8 cellular contexts compared by ENCODE assay signal in genomic region chr19:49590971-49591730, GRCh38. TPM values are rescaled to one million over a fixed set of nuclear protein-coding genes. Genes with fewer than 3 reads are reported as not detected.
DNase-seq lines count a peak whose midpoint lies in the region; ATAC-seq and TF ChIP-seq lines count a peak whose summit lies in the region.

Gene PRR12, plus strand, starts transcription at chr19:49591182. Its CDS starts 473 bp downstream, at chr19:49591655.

- peaks cover 5% of the 10 kb centered on the region; the same call in 1 of the 2 replicates for H3K4me1 ChIP-seq in HUES64 (ENCODE audit: insufficient read depth, low read length)
- H3K4me1 ChIP-seq in OCI-LY7 (ENCODE audit: insufficient read depth, low read length, poor library complexity, severe bottlenecking) = peaks cover 13% of the 10 kb centered on the region

- peaks cover 36% of the 10 kb centered on the region for H3K4me1 Mint-ChIP-seq in Calu3 (ENCODE audit: low read depth, unreplicated experiment)
- H3K4me1 Mint-ChIP-seq in stimulated activated memory B cell treated with anti-CD40 and anti-IgM and Interleukin-4, amounts not matched to agents 10 μg/mL and 1 μg/mL and 100 μg/mL, for 72 hours = peaks cover 36% of the 10 kb centered on the region

- H3K79me2 ChIP-seq in OCI-LY7 (ENCODE audit: insufficient read depth, low read depth, low read length) = peaks cover 25% of the 10 kb centered on the region

- peak within 1 kb of the TSS; percentile 88 for H3K4me3 Mint-ChIP-seq in Calu3 (ENCODE audit: low read depth, unreplicated experiment)
- peak within 1 kb of the TSS; percentile 73 for H3K4me3 Mint-ChIP-seq in stimulated activated memory B cell treated with anti-CD40 and anti-IgM and Interleukin-4, amounts not matched to agents 10 μg/mL and 1 μg/mL and 100 μg/mL, for 72 hours

- H4K20me1 ChIP-seq in OCI-LY7 (ENCODE audit: insufficient read depth, low read length) = peaks cover 8% of the 10 kb centered on the region; the same call in 1 of the 2 replicates

- H3K27me3 ChIP-seq in HUES64 (ENCODE audit: insufficient read depth, low read length) = no peaks in the 10 kb centered on the region

- H3K36me3 Mint-ChIP-seq in Calu3 (ENCODE audit: insufficient read depth, unreplicated experiment) = peaks cover 79% of the 10 kb centered on the region
- peaks cover 19% of the 10 kb centered on the region for H3K36me3 Mint-ChIP-seq in stimulated activated memory B cell treated with anti-CD40 and anti-IgM and Interleukin-4, amounts not matched to agents 10 μg/mL and 1 μg/mL and 100 μg/mL, for 72 hours

- WGBS in HUES64 = 0% methylated on average over 36 of the region's 66 CpGs

- no peak within 1 kb of the TSS for H2AFZ ChIP-seq in OCI-LY7 (ENCODE audit: low read length)

- DNase-seq in Calu3 (peak; percentile 70), OCI-LY7 (ENCODE audit: low spot score) (peak; percentile 83), epithelial cell of prostate (ENCODE audit: low read depth, low spot score) (no peak), midbrain (lab: John Stamatoyannopoulos, UW) (peak; percentile 75)
- DNase-seq in activated T-cell treated with anti-CD3 and anti-CD28 coated beads, Interleukin-2, amount 50 U/mL, for 1 hour = peak; percentile 79

- H3K27ac Mint-ChIP-seq in Calu3 (ENCODE audit: unreplicated experiment) = peak within 1 kb of the TSS; percentile 89
- peak within 1 kb of the TSS; percentile 89 for H3K27ac Mint-ChIP-seq in stimulated activated memory B cell treated with anti-CD40 and anti-IgM and Interleukin-4, amounts not matched to agents 10 μg/mL and 1 μg/mL and 100 μg/mL, for 72 hours

- peaks cover 19% of the 10 kb centered on the region for H3K36me3 ChIP-seq in HUES64 (ENCODE audit: insufficient read depth, low read length)
- peaks cover 27% of the 10 kb centered on the region for H3K36me3 ChIP-seq in OCI-LY7 (ENCODE audit: insufficient read depth, low read length)

- no peaks in the 10 kb centered on the region for H3K9me3 Mint-ChIP-seq in Calu3 (ENCODE audit: low read depth, unreplicated experiment)
- H3K9me3 Mint-ChIP-seq in stimulated activated memory B cell treated with anti-CD40 and anti-IgM and Interleukin-4, amounts not matched to agents 10 μg/mL and 1 μg/mL and 100 μg/mL, for 72 hours = no peaks in the 10 kb centered on the region

- H3K9me3 ChIP-seq in HUES64 (ENCODE audit: insufficient read depth, low read depth, low read length) = no peaks in the 10 kb centered on the region
- no peaks in the 10 kb centered on the region for H3K9me3 ChIP-seq in OCI-LY7 (ENCODE audit: low read length)

- H3K9me2 ChIP-seq in OCI-LY7 (ENCODE audit: insufficient read depth, low read length) = no peaks in the 10 kb centered on the region

- POLR2A ChIA-PET in OCI-LY7 (lab: Charles Lee) = interaction anchor here (0.7 to 4.3 kb wide), 4 partner anchors 11 to 83 kb away, joined by 3 to 17 read pairs (median 6); partner anchors contain the start of genes NOSIP, PRRG2 and RRAS

- intact Hi-C loops in Calu3 (cut with micrococcal nuclease; ENCODE audit: unreplicated experiment) (loop anchor here (2.0 kb wide), 1 partner anchor 50 kb away; the partner anchor contains the start of gene RRAS), OCI-LY7 (cut with micrococcal nuclease; ENCODE audit: unreplicated experiment) (loop anchor here (2.0 to 5.0 kb wide), 3 partner anchors 50 to 286 kb away; partner anchors contain the start of genes AKT1S1, PRMT1, RRAS and TBC1D17)

- no peak for TF ChIP-seq CTCF in Calu3 (IDR thresholded peaks at IDR 0.05; ENCODE audit: unreplicated experiment)
- no peak for TF ChIP-seq CTCF in OCI-LY7 (conservative IDR thresholded peaks at IDR 0.05; ENCODE audit: low read length)

- BruUV-seq in Calu3 (replicated peaks; lab: Mats Ljungman, UMichigan) (no TSS peak), OCI-LY7 (replicated peaks; lab: Mats Ljungman, UMichigan) (no TSS peak)

- CTCF ChIA-PET in Calu3 (lab: Charles Lee) (interaction anchor here (0.6 to 1.5 kb wide), 4 partner anchors 10 to 809 kb away, joined by 3 to 9 read pairs (median 6); partner anchors contain the start of genes NOSIP, PRRG2 and RRAS), OCI-LY7 (lab: Charles Lee; ENCODE audit: unreplicated experiment) (no interaction called here)

- H3K4me3 ChIP-seq in HUES64 (ENCODE audit: low read length) (peak within 1 kb of the TSS; percentile 99), OCI-LY7 (ENCODE audit: low read depth, low read length, poor library complexity, severe bottlenecking) (peak within 1 kb of the TSS; percentile 94)

- H3K27me3 Mint-ChIP-seq in Calu3 (ENCODE audit: unreplicated experiment) = no peaks in the 10 kb centered on the region
- H3K27me3 Mint-ChIP-seq in stimulated activated memory B cell treated with anti-CD40 and anti-IgM and Interleukin-4, amounts not matched to agents 10 μg/mL and 1 μg/mL and 100 μg/mL, for 72 hours = no peaks in the 10 kb centered on the region

- ATAC-seq in stimulated activated memory B cell treated with anti-CD40 and anti-IgM and Interleukin-4, amounts not matched to agents 10 μg/mL and 1 μg/mL and 100 μg/mL, for 72 hours = peak; percentile 52
- no peak for ATAC-seq in HG02571 (IDR thresholded peaks at IDR 0.05; ENCODE audit: unreplicated experiment)

- peak within 1 kb of the TSS; percentile 97 for H3K27ac ChIP-seq in HUES64 (ENCODE audit: low read depth, low read length)
- H3K27ac ChIP-seq in OCI-LY7 (ENCODE audit: low read depth, low read length, poor library complexity, severe bottlenecking) = peak within 1 kb of the TSS; percentile 96
- H3K27ac ChIP-seq in epithelial cell of prostate = peak within 1 kb of the TSS; percentile 88

- H3K9ac ChIP-seq in HUES64 (ENCODE audit: low read depth, low read length) = peak within 1 kb of the TSS; percentile 94

- peak within 1 kb of the TSS; percentile 97 for H3K4me2 ChIP-seq in OCI-LY7 (ENCODE audit: low read length)

RNA-seq across cellular contexts. Expression of gene PRR12, which starts in this region (rescaled TPM):
- total RNA-seq in Calu3 (2022) = 51.4 and 53.0 TPM in 2 replicates
- polyA plus RNA-seq in HUES64 (2013, experiment 1 of 2) = 30.1 TPM
- 30.4 TPM for polyA plus RNA-seq in HUES64 (2013, experiment 2 of 2)
- total RNA-seq in OCI-LY7 (2014; rRNA removed; shearing (Covaris generic)) = 5.1 and 6.5 TPM in 2 replicates
- total RNA-seq in OCI-LY7 (2022) = 32.8 and 40.0 TPM in 2 replicates
